In genomic region chrX:1442724-1443367, GRCh38 we compare ENCODE assay signal across 16 cellular contexts. TPM values are rescaled to one million over a fixed set of nuclear protein-coding genes. Genes with fewer than 3 reads are reported as not detected.
DNase-seq lines count a peak whose midpoint lies in the region; TF ChIP-seq lines count a peak whose summit lies in the region.
"Had no signal": no experiment of that assay in that cellular context is flagged by ENCODE, and none has a peak within 500 bp of the region (broad histone marks: within the 10 kb centered on the region; RNA-seq: fewer than 3 reads in every experiment).

No MANE protein-coding gene starts in this region.

- no peak overlapping the region for H3K27ac ChIP-seq in coronary artery
- no peak overlapping the region for H3K27ac ChIP-seq in neuronal stem cell (replicated peaks; ENCODE audit: low read length)
- no peak overlapping the region for H3K27ac ChIP-seq in smooth muscle cell (ENCODE audit: low read depth)
- H3K27ac ChIP-seq: A549, GM23248, vagina had no signal

- H3K27me3 Mint-ChIP-seq in activated CD4-positive, alpha-beta memory T cell treated with anti-CD3 and anti-CD28 coated beads for 36 hours = no peaks in the 10 kb centered on the region
- H3K27me3 Mint-ChIP-seq in activated CD4-positive, alpha-beta memory T cell treated with anti-CD3 and anti-CD28 coated beads, Interleukin-2, amount 10 ng/mL, durations not matched to agents 7 days and 5 days = no peaks in the 10 kb centered on the region

- H3K4me3 ChIP-seq in coronary artery = no peak overlapping the region
- H3K4me3 ChIP-seq in neuronal stem cell (ENCODE audit: low read length in 2 of 2) = no peak overlapping the region
- no peak overlapping the region for H3K4me3 ChIP-seq in smooth muscle cell
- H3K4me3 ChIP-seq: A549, GM23248, lung, vagina had no signal

- peak; percentile 5 for DNase-seq in activated CD4-positive, alpha-beta memory T cell treated with anti-CD3 and anti-CD28 coated beads for 36 hours
- no peak for DNase-seq in activated CD4-positive, alpha-beta memory T cell treated with anti-CD3 and anti-CD28 coated beads, Interleukin-2, amount 10 ng/mL, durations not matched to agents 7 days and 5 days
- peak; percentile 0 for DNase-seq in ELF-1 (ENCODE audit: low read depth, low spot score)
- DNase-seq in coronary artery (ENCODE audit: low spot score) = peak; percentile 50
- DNase-seq in neuronal stem cell (ENCODE audit: low spot score) = no peak
- DNase-seq in T-helper 9 cell = no peak
- no peak for DNase-seq in smooth muscle cell (lab: John Stamatoyannopoulos, UW; ENCODE audit: unreplicated experiment)
- no peak for DNase-seq in dermis blood vessel endothelial cell
- DNase-seq: GM23248, immature natural killer cell, NCI-H1092, NCI-H2107, NCI-H510A treated with DMSO at 0.1 percent for 48 hours had no signal

- no peak overlapping the region for H4K91ac ChIP-seq in neuronal stem cell (ENCODE audit: low read depth, low read length, poor library complexity)

- POLR2A ChIA-PET in activated CD4-positive, alpha-beta memory T cell treated with anti-CD3 and anti-CD28 coated beads for 36 hours (lab: Charles Lee) = no interaction called here
- POLR2A ChIA-PET in activated CD4-positive, alpha-beta memory T cell treated with anti-CD3 and anti-CD28 coated beads, Interleukin-2, amount 10 ng/mL, durations not matched to agents 7 days and 5 days (lab: Charles Lee) = no interaction called here

- H3K79me2 ChIP-seq in smooth muscle cell (ENCODE audit: low read depth) = peaks cover 3% of the 10 kb centered on the region

- H3K27me3 ChIP-seq in neuronal stem cell (ENCODE audit: control insufficient read depth in 3 of 3, insufficient read depth in 3 of 3, low read depth in 1 of 3, low read length in 3 of 3) (no peaks in the 10 kb centered on the region), smooth muscle cell (ENCODE audit: low read depth) (no peaks in the 10 kb centered on the region)
- H3K27me3 ChIP-seq: vagina had no signal

- peak overlapping the region; percentile 38 for H3K14ac ChIP-seq in neuronal stem cell (ENCODE audit: low read length)

- H4K8ac ChIP-seq in neuronal stem cell (ENCODE audit: low read depth, low read length) = no peak overlapping the region

- H3K9me3 Mint-ChIP-seq in activated CD4-positive, alpha-beta memory T cell treated with anti-CD3 and anti-CD28 coated beads for 36 hours = peaks cover 33% of the 10 kb centered on the region
- peaks cover 31% of the 10 kb centered on the region for H3K9me3 Mint-ChIP-seq in activated CD4-positive, alpha-beta memory T cell treated with anti-CD3 and anti-CD28 coated beads, Interleukin-2, amount 10 ng/mL, durations not matched to agents 7 days and 5 days

- no peaks in the 10 kb centered on the region for H3K4me1 ChIP-seq in neuronal stem cell (ENCODE audit: control insufficient read depth in 2 of 2, insufficient read depth in 1 of 2, low read depth in 1 of 2, low read length in 2 of 2)
- no peaks in the 10 kb centered on the region for H3K4me1 ChIP-seq in smooth muscle cell (ENCODE audit: low read depth)
- H3K4me1 ChIP-seq: A549, vagina had no signal

- no peak overlapping the region for H3K4me2 ChIP-seq in neuronal stem cell (ENCODE audit: insufficient read depth, low read length, poor library complexity, severe bottlenecking)
- no peak overlapping the region for H3K4me2 ChIP-seq in smooth muscle cell
- H3K4me2 ChIP-seq: A549 had no signal

- no peak overlapping the region for H3K4me3 Mint-ChIP-seq in activated CD4-positive, alpha-beta memory T cell treated with anti-CD3 and anti-CD28 coated beads for 36 hours
- H3K4me3 Mint-ChIP-seq in activated CD4-positive, alpha-beta memory T cell treated with anti-CD3 and anti-CD28 coated beads, Interleukin-2, amount 10 ng/mL, durations not matched to agents 7 days and 5 days = no peak overlapping the region
- H3K4me3 Mint-ChIP-seq: immature natural killer cell had no signal

- H3K27ac Mint-ChIP-seq in activated CD4-positive, alpha-beta memory T cell treated with anti-CD3 and anti-CD28 coated beads for 36 hours = no peak overlapping the region
- no peak overlapping the region for H3K27ac Mint-ChIP-seq in activated CD4-positive, alpha-beta memory T cell treated with anti-CD3 and anti-CD28 coated beads, Interleukin-2, amount 10 ng/mL, durations not matched to agents 7 days and 5 days

- H2BK15ac ChIP-seq in neuronal stem cell (ENCODE audit: low read length) = no peak overlapping the region

- peaks cover 3% of the 10 kb centered on the region for H3K4me1 Mint-ChIP-seq in activated CD4-positive, alpha-beta memory T cell treated with anti-CD3 and anti-CD28 coated beads for 36 hours (ENCODE audit: low read depth)
- H3K4me1 Mint-ChIP-seq in activated CD4-positive, alpha-beta memory T cell treated with anti-CD3 and anti-CD28 coated beads, Interleukin-2, amount 10 ng/mL, durations not matched to agents 7 days and 5 days = peaks cover 8% of the 10 kb centered on the region

- H3K79me1 ChIP-seq in neuronal stem cell (ENCODE audit: low read depth, low read length) = peaks cover 22% of the 10 kb centered on the region

- intact Hi-C loops in activated CD4-positive, alpha-beta memory T cell treated with anti-CD3 and anti-CD28 coated beads for 36 hours (cut with micrococcal nuclease) = no loop called here

- peak overlapping the region; percentile 70 for H3K9ac ChIP-seq in neuronal stem cell (ENCODE audit: low read depth, low read length, poor library complexity)
- H3K9ac ChIP-seq in smooth muscle cell (ENCODE audit: low read depth) = no peak overlapping the region
- H3K9ac ChIP-seq: GM23248 had no signal

- H2BK120ac ChIP-seq in neuronal stem cell (ENCODE audit: low read depth, low read length) = no peak overlapping the region

- peaks cover 58% of the 10 kb centered on the region for H3K36me3 Mint-ChIP-seq in activated CD4-positive, alpha-beta memory T cell treated with anti-CD3 and anti-CD28 coated beads for 36 hours
- peaks cover 77% of the 10 kb centered on the region for H3K36me3 Mint-ChIP-seq in activated CD4-positive, alpha-beta memory T cell treated with anti-CD3 and anti-CD28 coated beads, Interleukin-2, amount 10 ng/mL, durations not matched to agents 7 days and 5 days (ENCODE audit: low read depth)

- H3F3A ChIP-seq in smooth muscle cell (ENCODE audit: low read depth) = no peaks in the 10 kb centered on the region

- no peak overlapping the region for H2AK5ac ChIP-seq in neuronal stem cell (ENCODE audit: low read depth, low read length)

- H4K20me1 ChIP-seq in smooth muscle cell (ENCODE audit: low read depth) = no peaks in the 10 kb centered on the region

- TF ChIP-seq CTCF in coronary artery (IDR thresholded peaks at IDR 0.05) (no peak), smooth muscle cell (IDR thresholded peaks at IDR 0.05; ENCODE audit: borderline replicate concordance, insufficient read depth, poor library complexity, severe bottlenecking) (no peak)

- no peak overlapping the region for H2AFZ ChIP-seq in neuronal stem cell (ENCODE audit: low read length)
- H2AFZ ChIP-seq in smooth muscle cell (ENCODE audit: low read depth) = no peak overlapping the region
- H2AFZ ChIP-seq: GM23248 had no signal

- no peak overlapping the region for H3K18ac ChIP-seq in neuronal stem cell (ENCODE audit: low read length)

- peaks cover 14 to 38% of the 10 kb centered on the region in 2 donors for H3K9me3 ChIP-seq in neuronal stem cell (replicated peaks in 1 of 2; ENCODE audit: control insufficient read depth in 2 of 2, insufficient read depth in 1 of 2, low read depth in 1 of 2, low read length in 2 of 2)
- H3K9me3 ChIP-seq in smooth muscle cell (replicated peaks; ENCODE audit: low read depth) = no peaks in the 10 kb centered on the region
- H3K9me3 ChIP-seq: A549, vagina had no signal

- peak overlapping the region; percentile 20 for H3K23ac ChIP-seq in neuronal stem cell (ENCODE audit: low read depth, low read length, poor library complexity)

- no peak overlapping the region for H2BK12ac ChIP-seq in neuronal stem cell (ENCODE audit: low read length)

- no peak overlapping the region for H2BK5ac ChIP-seq in neuronal stem cell (ENCODE audit: low read length)

- H3K4ac ChIP-seq in neuronal stem cell (ENCODE audit: low read length) = no peak overlapping the region

- H3K36me3 ChIP-seq in neuronal stem cell (replicated peaks in 1 of 2; ENCODE audit: control insufficient read depth in 2 of 2, insufficient read depth in 2 of 2, low read length in 2 of 2) (peaks cover 27 to 35% of the 10 kb centered on the region in 2 donors), smooth muscle cell (ENCODE audit: low read depth) (no peaks in the 10 kb centered on the region)

- no CpG with 5 or more reads among the region's 38 CpGs for WGBS in neuronal stem cell (ENCODE audit: extremely low coverage in 2 of 2, insufficient read length in 2 of 2, insufficient replicate concordance in 1 of 2), 2 donors
- WGBS in smooth muscle cell (ENCODE audit: low lambda C conversion rate) = 94% methylated on average over 26 of the region's 38 CpGs

- CTCF ChIA-PET in activated CD4-positive, alpha-beta memory T cell treated with anti-CD3 and anti-CD28 coated beads for 36 hours (lab: Charles Lee) = no interaction called here
- CTCF ChIA-PET in activated CD4-positive, alpha-beta memory T cell treated with anti-CD3 and anti-CD28 coated beads, Interleukin-2, amount 10 ng/mL, durations not matched to agents 7 days and 5 days (lab: Charles Lee) = no interaction called here

RNA-seq across cellular contexts. Expression of gene ASMTL, which starts 9.9 kb away (rescaled TPM):
- 10 to 100 TPM; 65.2 to 67.4 TPM for total RNA-seq in activated CD4-positive, alpha-beta memory T cell treated with anti-CD3 and anti-CD28 coated beads for 36 hours
- total RNA-seq in activated CD4-positive, alpha-beta memory T cell treated with anti-CD3 and anti-CD28 coated beads, Interleukin-2, amount 10 ng/mL, durations not matched to agents 7 days and 5 days = 10 to 100 TPM; 62.2 to 63.3 TPM
- polyA plus RNA-seq in neuronal stem cell (2013, experiment 1 of 2) = 52.5 TPM
- polyA plus RNA-seq in neuronal stem cell (2013, experiment 2 of 2) = 51.6 TPM
- total RNA-seq in smooth muscle cell (18.9 and 20.0 TPM in 2 replicates), dermis blood vessel endothelial cell (9.7 and 12.5 TPM in 2 replicates)
- 40.9 and 50.5 TPM in 2 replicates for polyA plus RNA-seq in smooth muscle cell

RNA-seq across cellular contexts. Expression of gene SLC25A6, which starts 50.9 kb away (rescaled TPM):
- total RNA-seq in activated CD4-positive, alpha-beta memory T cell treated with anti-CD3 and anti-CD28 coated beads for 36 hours = 100 to 1,000 TPM; 399 to 407 TPM
- total RNA-seq in activated CD4-positive, alpha-beta memory T cell treated with anti-CD3 and anti-CD28 coated beads, Interleukin-2, amount 10 ng/mL, durations not matched to agents 7 days and 5 days = 100 to 1,000 TPM; 249 to 255 TPM
- polyA plus RNA-seq in neuronal stem cell (2013, experiment 1 of 2) = 415 TPM
- 410 TPM for polyA plus RNA-seq in neuronal stem cell (2013, experiment 2 of 2)
- total RNA-seq in smooth muscle cell = 160 and 164 TPM in 2 replicates
- 261 and 288 TPM in 2 replicates for polyA plus RNA-seq in smooth muscle cell
- total RNA-seq in dermis blood vessel endothelial cell = 131 and 195 TPM in 2 replicates

Comparison
In these comparisons a context has a peak if more than half of its experiments do, and no peak if none do; other contexts are left out.
1. DNase-seq: peak in activated CD4-positive, alpha-beta memory T cell treated with anti-CD3 and anti-CD28 coated beads for 36 hours (single experiment), ELF-1 (single experiment) and coronary artery (single experiment); none in activated CD4-positive, alpha-beta memory T cell treated with anti-CD3 and anti-CD28 coated beads, Interleukin-2, amount 10 ng/mL, durations not matched to agents 7 days and 5 days (single experiment), neuronal stem cell (single experiment), T-helper 9 cell (single experiment), smooth muscle cell (single experiment) and dermis blood vessel endothelial cell (single experiment).